ENCODE assay signal across 15 cellular contexts in the genomic region with DNA sequence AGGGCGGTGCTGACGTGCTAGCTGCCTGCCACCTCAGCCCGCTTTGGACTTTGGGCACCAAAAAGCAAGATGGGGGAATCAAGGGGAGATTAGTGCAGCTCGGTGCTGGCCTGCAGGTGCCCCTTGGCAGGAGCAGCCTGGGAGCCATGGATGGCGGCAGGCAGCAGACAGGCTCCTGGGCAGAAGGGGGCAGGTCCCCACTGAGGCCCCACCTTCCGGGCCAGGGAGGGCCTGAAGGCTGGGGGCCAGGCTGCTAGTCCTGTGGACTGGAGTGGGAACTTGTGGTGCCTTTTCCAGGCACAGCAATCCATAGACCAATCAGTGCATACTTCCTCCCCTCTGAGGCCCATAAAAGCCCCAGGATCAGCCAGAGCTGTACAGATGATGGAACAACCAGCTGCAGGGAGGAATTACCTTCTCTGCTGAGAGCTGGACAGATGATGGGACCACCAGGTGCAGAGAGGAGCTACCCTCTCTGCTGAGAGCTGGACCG.
DNase-seq lines count a peak whose midpoint lies in the region; ATAC-seq and TF ChIP-seq lines count a peak whose summit lies in the region.
"Had no signal": no experiment of that assay in that cellular context is flagged by ENCODE, and none has a peak within 500 bp of the region (broad histone marks: within the 10 kb centered on the region; RNA-seq: fewer than 3 reads in every experiment).

No MANE protein-coding gene starts in this region.

- H3K27me3 ChIP-seq in BE2C (no peaks in the 10 kb centered on the region), HUES6 (ENCODE audit: control insufficient read depth, insufficient read depth, low read length) (no peaks in the 10 kb centered on the region), foreskin keratinocyte (no peaks in the 10 kb centered on the region)

- TF ChIP-seq CTCF in BE2C (IDR thresholded peaks at IDR 0.05; ENCODE audit: low read depth, low read length) (no peak), foreskin keratinocyte (conservative IDR thresholded peaks at IDR 0.05) (no peak)

- peaks cover 6% of the 10 kb centered on the region for H3K4me1 ChIP-seq in BE2C
- peaks cover 20% of the 10 kb centered on the region; the same call in 1 of the 2 replicates for H3K4me1 ChIP-seq in HUES6 (ENCODE audit: control insufficient read depth, insufficient read depth, low read length)
- no peaks in the 10 kb centered on the region for H3K4me1 ChIP-seq in foreskin keratinocyte

- H3K27ac ChIP-seq in HUES6 (ENCODE audit: low read depth, low read length), result no peak overlapping the region
- no peak overlapping the region for H3K27ac ChIP-seq in foreskin keratinocyte

- H3K9me3 ChIP-seq in BE2C (no peaks in the 10 kb centered on the region), HUES6 (ENCODE audit: control insufficient read depth, insufficient read depth, low read depth, low read length) (no peaks in the 10 kb centered on the region)

- H3K4me3 ChIP-seq in BE2C (ENCODE audit: low read depth, low read length) (no peak overlapping the region; the same call in 1 of the 2 replicates), HUES6 (ENCODE audit: low read depth, low read length) (peak overlapping the region; percentile 7; the same call in 1 of the 2 replicates)

- DNase-seq in BE2C (peak; percentile 21), ecto neural progenitor cell (ENCODE audit: low spot score) (peak; percentile 55), left lobe of liver (ENCODE audit: low spot score) (no peak), foreskin keratinocyte (no peak), germinal center (ENCODE audit: low spot score) (no peak)
- DNase-seq: 8988T, DMS 273 treated with DMSO at 0.1 percent for 48 hours, GOT3, NCI-H1048, NCI-H1694 treated with DMSO at 0.1 percent for 48 hours, NCI-H345, NCI-H526 treated with DMSO at 0.1 percent for 48 hours had no signal

- H3K36me3 ChIP-seq in BE2C (no peaks in the 10 kb centered on the region; the same call in 1 of the 2 replicates), HUES6 (ENCODE audit: control insufficient read depth, insufficient read depth, low read length) (no peaks in the 10 kb centered on the region)

- no peak overlapping the region for H3K9ac ChIP-seq in HUES6 (ENCODE audit: low read length)

- ATAC-seq in left lobe of liver, result peak; percentile 54
- ATAC-seq in HG03095 (IDR thresholded peaks at IDR 0.05; ENCODE audit: unreplicated experiment), result no peak
- no peak for ATAC-seq in foreskin keratinocyte
- no peak for ATAC-seq in HG03342 (IDR thresholded peaks at IDR 0.05; ENCODE audit: unreplicated experiment)

Comparison
In these comparisons a context has a peak if more than half of its experiments do, and no peak if none do; other contexts are left out.
1. DNase-seq: peak in BE2C (single experiment) and ecto neural progenitor cell (single experiment); none in left lobe of liver (single experiment), foreskin keratinocyte (0 of 2) and germinal center (single experiment).